ENCODE assay signal across 8 cellular contexts in genomic region chr6:52995079-52995912, GRCh38. TPM values are rescaled to one million over a fixed set of nuclear protein-coding genes. Genes with fewer than 3 reads are reported as not detected.
DNase-seq lines count a peak whose midpoint lies in the region; ATAC-seq and TF ChIP-seq lines count a peak whose summit lies in the region.
"Not testable (repeated sequence)": the region's sequence is repeated elsewhere in the genome, so short reads cannot be mapped to it uniquely, and the experiment has no call there.

Gene GSTA4, minus strand, starts transcription at chr6:52995284. Its CDS starts 1,041 bp downstream, at chr6:52994243.

- H3K27ac ChIP-seq in ascending aorta (peak within 1 kb of the TSS; percentile 94 to 96), right cardiac atrium (ENCODE audit: low read length) (peak within 1 kb of the TSS; percentile 96), uterus (peak within 1 kb of the TSS; percentile 94 to 98)

- TF ChIP-seq CTCF in GM13977 (IDR thresholded peaks at IDR 0.05; ENCODE audit: extremely low read depth, insufficient read depth, missing control alignments) (peak; percentile 67), ascending aorta (IDR thresholded peaks at IDR 0.05) (peak; percentile 75 to 81 (median 77)), uterus (IDR thresholded peaks at IDR 0.05) (peak; percentile 66 to 84 (median 76))

- H3K9me3 ChIP-seq in ascending aorta; right cardiac atrium (ENCODE audit: control insufficient read depth, low read length); uterus: not testable (repeated sequence)

- H3K27me3 ChIP-seq in ascending aorta; right cardiac atrium (ENCODE audit: control insufficient read depth, insufficient read depth); uterus: not testable (repeated sequence)

- ATAC-seq in HG02938 (IDR thresholded peaks at IDR 0.05; ENCODE audit: unreplicated experiment) (peak; percentile 94), right cardiac atrium (peak; percentile 99 to 100)

- not testable (repeated sequence) for H3K36me3 ChIP-seq in ascending aorta, uterus

- intact Hi-C loops in ascending aorta (cut with DNase I) = loop anchor here (1.0 to 10.0 kb wide), 8 partner anchors 47 to 660 kb away; partner anchors contain the start of genes ELOVL5 and TRAM2
- intact Hi-C loops in right cardiac atrium (cut with DNase I) = loop anchor here in 2 of 4 donors (2.0 to 5.0 kb wide), 2 partner anchors 70 to 708 kb away; partner anchors contain the start of gene FBXO9 (in 1 of the 2)
- intact Hi-C loops in uterus (cut with DNase I; ENCODE audit: low total_unique reads) = not testable (repeated sequence)

- H3K4me3 ChIP-seq in ascending aorta = peak within 1 kb of the TSS; percentile 67 to 95
- peak within 1 kb of the TSS; percentile 61 for H3K4me3 ChIP-seq in right cardiac atrium (ENCODE audit: low read length)
- H3K4me3 ChIP-seq in uterus = peak within 1 kb of the TSS; percentile 66 to 90

- in situ Hi-C loops in GM13977 (cut with MboI; ENCODE audit: low pct_unique_long_range_greater_than_20kb, low sequenced_read_pairs, unreplicated experiment) = loop anchor here (10.0 kb wide), 1 partner anchor 60 kb away; no protein-coding TSS in a partner anchor

- peak; percentile 69 to 84 for TF ChIP-seq POLR2A in uterus (IDR thresholded peaks at IDR 0.05)

- peaks cover 0 to 24% of the 10 kb centered on the region in 2 donors for H3K4me1 ChIP-seq in ascending aorta
- not testable (repeated sequence) for H3K4me1 ChIP-seq in right cardiac atrium (ENCODE audit: control insufficient read depth, insufficient read depth, low read length); uterus

- DNase-seq in GM13977 (ENCODE audit: low spot score) = peak; percentile 89
- DNase-seq in NCI-H1694 treated with DMSO at 0.1 percent for 48 hours (lab: John Stamatoyannopoulos, UW) = peak; percentile 86
- DNase-seq in T-helper 2 cell = peak; percentile 65 to 92 (median 83)
- DNase-seq in ascending aorta (ENCODE audit: low spot score in 2 of 2) = peak; percentile 89 to 98
- DNase-seq in right cardiac atrium = peak; percentile 98 to 99 (median 99)
- peak; percentile 96 for DNase-seq in pulmonary artery endothelial cell (ENCODE audit: low read depth, low spot score)
- DNase-seq in uterus = peak; percentile 96 to 97

- 1% methylated on average over 30 of the region's 41 CpGs for WGBS in right cardiac atrium

RNA-seq across cellular contexts. Expression of gene GSTA4, which starts in this region (rescaled TPM):
- total RNA-seq in ascending aorta (1.7 TPM), right cardiac atrium (10 to 100 TPM; 11.5 to 17.6 (median 15.4) TPM), pulmonary artery endothelial cell (19.7 and 22.1 TPM in 2 replicates), uterus (10 to 100 TPM in 3 of 4 donors, 1 to 10 TPM in 1; 7.7 to 59.2 (median 23.0) TPM)
- polyA plus RNA-seq in right cardiac atrium = 16.8 TPM

Comparison
In these comparisons a context has a peak if more than half of its experiments do, and no peak if none do; other contexts are left out.
1. Peak in every context shown above with its lines: DNase-seq, ATAC-seq, H3K4me3 ChIP-seq and H3K27ac ChIP-seq.